1 cellular context compared by ENCODE assay signal in the genomic region with DNA sequence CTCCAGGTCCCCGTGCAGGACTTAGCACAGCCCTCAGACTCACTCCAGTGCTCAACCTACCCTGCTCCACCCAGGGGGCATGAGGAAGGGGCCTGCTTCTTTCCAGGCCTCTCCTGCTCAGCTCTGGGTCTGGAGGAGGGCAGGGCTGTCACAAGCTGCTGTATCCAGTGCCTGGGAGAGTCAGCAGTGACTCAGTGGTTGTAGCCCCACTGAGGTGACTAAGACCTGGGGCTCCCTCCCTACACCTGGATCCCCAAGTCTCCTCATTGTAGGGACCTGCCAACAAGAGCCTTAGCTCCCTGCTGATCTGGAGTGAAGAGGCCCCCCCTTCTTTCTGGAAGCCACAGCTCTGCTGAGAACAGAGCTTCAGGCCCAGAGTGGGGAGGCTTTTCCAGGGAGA.
TF ChIP-seq lines count a peak whose summit lies in the region.

No MANE protein-coding gene starts in this region.

TF ChIP-seq in IMR-90, 13 proteins besides CTCF, POLR2A, EP300 and RAD21:
- TF ChIP-seq, protein P1, sequence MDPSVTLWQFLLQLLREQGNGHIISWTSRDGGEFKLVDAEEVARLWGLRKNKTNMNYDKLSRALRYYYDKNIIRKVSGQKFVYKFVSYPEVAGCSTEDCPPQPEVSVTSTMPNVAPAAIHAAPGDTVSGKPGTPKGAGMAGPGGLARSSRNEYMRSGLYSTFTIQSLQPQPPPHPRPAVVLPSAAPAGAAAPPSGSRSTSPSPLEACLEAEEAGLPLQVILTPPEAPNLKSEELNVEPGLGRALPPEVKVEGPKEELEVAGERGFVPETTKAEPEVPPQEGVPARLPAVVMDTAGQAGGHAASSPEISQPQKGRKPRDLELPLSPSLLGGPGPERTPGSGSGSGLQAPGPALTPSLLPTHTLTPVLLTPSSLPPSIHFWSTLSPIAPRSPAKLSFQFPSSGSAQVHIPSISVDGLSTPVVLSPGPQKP (IDR thresholded peaks at IDR 0.05; ENCODE audit: borderline replicate concordance, low read depth, low read length) = no peak
- TF ChIP-seq SMC3 (IDR thresholded peaks at IDR 0.05; ENCODE audit: low read depth, low read length) = no peak
- no peak for TF ChIP-seq NFE2L2 (IDR thresholded peaks at IDR 0.05; ENCODE audit: low read depth, low read length)
- TF ChIP-seq MAZ (IDR thresholded peaks at IDR 0.05; ENCODE audit: borderline replicate concordance, low read depth, low read length) = no peak
- TF ChIP-seq MXI1 (IDR thresholded peaks at IDR 0.05; ENCODE audit: borderline replicate concordance, low read depth, low read length) = no peak
- TF ChIP-seq CHD1 (IDR thresholded peaks at IDR 0.05; ENCODE audit: low read depth, low read length) = no peak
- TF ChIP-seq, protein P2, sequence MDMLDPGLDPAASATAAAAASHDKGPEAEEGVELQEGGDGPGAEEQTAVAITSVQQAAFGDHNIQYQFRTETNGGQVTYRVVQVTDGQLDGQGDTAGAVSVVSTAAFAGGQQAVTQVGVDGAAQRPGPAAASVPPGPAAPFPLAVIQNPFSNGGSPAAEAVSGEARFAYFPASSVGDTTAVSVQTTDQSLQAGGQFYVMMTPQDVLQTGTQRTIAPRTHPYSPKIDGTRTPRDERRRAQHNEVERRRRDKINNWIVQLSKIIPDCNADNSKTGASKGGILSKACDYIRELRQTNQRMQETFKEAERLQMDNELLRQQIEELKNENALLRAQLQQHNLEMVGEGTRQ (IDR thresholded peaks at IDR 0.05; ENCODE audit: low read depth, low read length) = no peak
- TF ChIP-seq FOS (IDR thresholded peaks at IDR 0.05; ENCODE audit: low read depth, low read length) = no peak
- no peak for TF ChIP-seq MAFK (IDR thresholded peaks at IDR 0.05; ENCODE audit: low read depth, low read length)
- no peak for TF ChIP-seq CEBPB (IDR thresholded peaks at IDR 0.05; ENCODE audit: low read depth, low read length)
- no peak for TF ChIP-seq RCOR1 (IDR thresholded peaks at IDR 0.05; ENCODE audit: insufficient replicate concordance, low read length)
